In the genomic region with DNA sequence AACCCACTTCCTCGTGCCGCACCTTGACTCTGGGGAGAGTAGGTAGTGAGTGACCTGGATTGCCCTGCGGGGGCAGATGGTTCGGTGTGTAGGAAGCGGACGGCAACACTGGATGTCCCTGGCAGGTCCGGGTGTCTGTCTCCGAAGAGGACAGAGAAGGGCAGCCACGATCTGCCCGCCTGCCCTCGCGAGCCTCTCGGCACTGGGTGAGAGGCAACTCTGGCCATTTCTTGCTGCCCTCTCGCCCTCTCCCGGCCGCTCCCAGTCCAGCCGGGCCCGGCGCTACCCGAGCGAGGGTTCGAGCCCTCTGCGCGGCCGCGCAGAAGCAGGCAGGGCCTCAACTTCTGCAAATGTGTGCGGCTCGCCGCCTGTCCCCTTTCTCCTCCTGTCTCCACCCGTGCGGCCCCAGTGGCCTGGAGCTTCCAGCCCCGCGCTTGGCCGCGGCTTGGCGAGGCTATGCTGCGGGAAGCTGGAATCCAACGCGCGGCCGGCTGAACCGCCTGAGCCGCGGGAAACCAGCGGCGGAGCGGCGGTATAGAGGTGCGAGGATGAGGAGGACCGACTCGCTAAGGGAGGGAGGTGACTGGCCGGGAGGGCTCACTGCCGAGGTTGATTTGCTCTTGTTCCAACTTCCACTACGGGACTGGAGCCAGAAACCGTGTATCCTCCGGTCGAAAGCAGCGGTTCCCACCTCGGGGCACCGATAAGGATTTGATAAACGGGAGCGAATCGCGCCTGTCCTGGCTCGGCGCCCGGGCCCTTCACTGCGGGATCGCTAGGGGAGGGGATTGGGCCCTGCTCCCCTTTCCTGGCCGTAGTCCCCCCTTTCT, we compare ENCODE assay signal across 9 cellular contexts. TPM values are rescaled to one million over a fixed set of nuclear protein-coding genes. Genes with fewer than 3 reads are reported as not detected.
DNase-seq lines count a peak whose midpoint lies in the region; ATAC-seq, FAIRE-seq and TF ChIP-seq lines count a peak whose summit lies in the region.
"Had no signal": no experiment of that assay in that cellular context is flagged by ENCODE, and none has a peak within 500 bp of the region (broad histone marks: within the 10 kb centered on the region; RNA-seq: fewer than 3 reads in every experiment).

No MANE protein-coding gene starts in this region.

- DNase-seq in NCI-H748 (lab: John Stamatoyannopoulos, UW; ENCODE audit: unreplicated experiment) (peak; percentile 53), NCI-H748 treated with DMSO at 0.1 percent for 48 hours (lab: John Stamatoyannopoulos, UW) (no peak), PC-9 (peak; percentile 55 to 65), astrocyte (ENCODE audit: low read depth) (peak; percentile 36), right cardiac atrium (peak; percentile 83 to 93 (median 92)), SKM-1 treated with dmso at 0.1 percent for 144 hours (lab: John Stamatoyannopoulos, UW; ENCODE audit: unreplicated experiment) (no peak)

- H3K27ac ChIP-seq in PC-9 (peak overlapping the region; percentile 87), astrocyte (ENCODE audit: low read depth, low read length) (no peak overlapping the region), right cardiac atrium (ENCODE audit: low read length) (peak overlapping the region; percentile 83), rectal smooth muscle tissue (ENCODE audit: low read depth, low read length) (peak overlapping the region; percentile 65)

- H3K4me2 ChIP-seq in PC-9 (peak overlapping the region; percentile 77), astrocyte (ENCODE audit: low read length) (peak overlapping the region; percentile 86)

- CTCF ChIA-PET in PC-9 (lab: Charles Lee): interaction anchor here (0.5 to 1.3 kb wide), 4 partner anchors 9 to 305 kb away, joined by 3 to 24 read pairs (median 12); no protein-coding TSS in a partner anchor

- H3K27me3 ChIP-seq in PC-9 (ENCODE audit: insufficient read depth, low read depth) (no peaks in the 10 kb centered on the region), astrocyte (ENCODE audit: insufficient read depth, low read length) (peaks cover 65% of the 10 kb centered on the region), right cardiac atrium (ENCODE audit: control insufficient read depth, insufficient read depth) (no peaks in the 10 kb centered on the region), rectal smooth muscle tissue (ENCODE audit: control insufficient read depth, insufficient read depth, low read length) (no peaks in the 10 kb centered on the region)

- H3K9me3 ChIP-seq in PC-9 (ENCODE audit: insufficient read depth, low read depth) (no peaks in the 10 kb centered on the region), astrocyte (ENCODE audit: insufficient read depth, low read depth, low read length) (no peaks in the 10 kb centered on the region), right cardiac atrium (ENCODE audit: control insufficient read depth, low read length) (no peaks in the 10 kb centered on the region)

- peak overlapping the region; percentile 89 for H3K4me3 Mint-ChIP-seq in astrocyte (ENCODE audit: unreplicated experiment)

- BruUV-seq in PC-9 (replicated peaks; lab: Mats Ljungman, UMichigan): no TSS peak

- H4K20me1 ChIP-seq in PC-9 (ENCODE audit: insufficient read depth) (peaks cover 20% of the 10 kb centered on the region), astrocyte (ENCODE audit: insufficient read depth, low read length) (peaks cover 4% of the 10 kb centered on the region)

- H3K4me1 ChIP-seq in PC-9 (replicated peaks; ENCODE audit: insufficient read depth) (peaks cover 51% of the 10 kb centered on the region), astrocyte (ENCODE audit: insufficient read depth, low read length) (peaks cover 32% of the 10 kb centered on the region), right cardiac atrium (ENCODE audit: control insufficient read depth, insufficient read depth, low read length) (peaks cover 9% of the 10 kb centered on the region), rectal smooth muscle tissue (ENCODE audit: control insufficient read depth, insufficient read depth, low read length) (no peaks in the 10 kb centered on the region)

- H3K36me3 ChIP-seq in PC-9 (ENCODE audit: low read depth) (no peaks in the 10 kb centered on the region), astrocyte (ENCODE audit: insufficient read depth, low read length) (no peaks in the 10 kb centered on the region), rectal smooth muscle tissue (ENCODE audit: control insufficient read depth, insufficient read depth, low read length) (no peaks in the 10 kb centered on the region)

- TF ChIP-seq CTCF in PC-9 (conservative IDR thresholded peaks at IDR 0.05) (peak; percentile 48; the same call in 1 of the 2 replicates), astrocyte (IDR thresholded peaks at IDR 0.05; ENCODE audit: insufficient read depth, low read depth, low read length) (no peak)

- peaks cover 61% of the 10 kb centered on the region for H3K79me2 ChIP-seq in PC-9 (ENCODE audit: low read depth)
- H3K79me2 ChIP-seq in astrocyte (ENCODE audit: insufficient read depth, low read length): no peaks in the 10 kb centered on the region

- no peaks in the 10 kb centered on the region for H3K36me3 Mint-ChIP-seq in astrocyte (ENCODE audit: low read depth, unreplicated experiment)

- H3K9ac ChIP-seq in astrocyte (ENCODE audit: low read length) (peak overlapping the region; percentile 70), rectal smooth muscle tissue (ENCODE audit: low read length) (peak overlapping the region; percentile 49)

- under 1% methylated on average over 70 of the region's 70 CpGs for WGBS in right cardiac atrium

- peaks cover 69% of the 10 kb centered on the region for H3K27me3 Mint-ChIP-seq in astrocyte (ENCODE audit: low read depth, unreplicated experiment)

- FAIRE-seq in astrocyte (lab: Jason Lieb, UNC): no peak
- FAIRE-seq: endometrium had no signal

- H2AFZ ChIP-seq in PC-9 (peak overlapping the region; percentile 74), astrocyte (ENCODE audit: low read depth, low read length) (peak overlapping the region; percentile 66)

- peaks cover 31% of the 10 kb centered on the region; the same call in 1 of the 2 replicates for H3F3A ChIP-seq in PC-9 (ENCODE audit: insufficient read depth, low read depth)

- H3K27ac Mint-ChIP-seq in astrocyte (ENCODE audit: unreplicated experiment): peak overlapping the region; percentile 69

- intact Hi-C loops in PC-9 (cut with micrococcal nuclease; ENCODE audit: unreplicated experiment): loop anchor here (1.0 to 10.0 kb wide), 7 partner anchors 17 to 306 kb away; no protein-coding TSS in a partner anchor
- intact Hi-C loops in right cardiac atrium (cut with DNase I): loop anchor here in 3 of 4 donors (2.0 to 10.0 kb wide), 5 partner anchors 39 to 236 kb away; no protein-coding TSS in a partner anchor

- H3K4me3 ChIP-seq in PC-9: peak overlapping the region; percentile 80
- peak overlapping the region; percentile 67 for H3K4me3 ChIP-seq in astrocyte (ENCODE audit: insufficient read depth, low read depth, low read length)
- peak overlapping the region; percentile 93 for H3K4me3 ChIP-seq in right cardiac atrium (ENCODE audit: low read length)
- H3K4me3 ChIP-seq in rectal smooth muscle tissue (ENCODE audit: low read length): peak overlapping the region; percentile 90

- peaks cover 1% of the 10 kb centered on the region for H3K9me3 Mint-ChIP-seq in astrocyte (ENCODE audit: unreplicated experiment)

- POLR2A ChIA-PET in PC-9 (lab: Charles Lee; ENCODE audit: unreplicated experiment): no interaction called here

- peaks cover 3% of the 10 kb centered on the region for H3K4me1 Mint-ChIP-seq in astrocyte (ENCODE audit: low read depth, unreplicated experiment)

- H3K9me2 ChIP-seq in PC-9 (ENCODE audit: insufficient read depth): no peaks in the 10 kb centered on the region

- ATAC-seq in right cardiac atrium (peak; percentile 42 to 58), GM19463 (IDR thresholded peaks at IDR 0.05; ENCODE audit: unreplicated experiment) (no peak)

RNA-seq across cellular contexts. Expression of a gene that starts 1.5 kb away (rescaled TPM):
- total RNA-seq in PC-9 (2021) (127 and 163 TPM in 2 replicates), astrocyte (42.8 and 42.9 TPM in 2 replicates), right cardiac atrium (100 to 1,000 TPM; 210 to 340 (median 268) TPM)
- 149 TPM for polyA plus RNA-seq in right cardiac atrium

Comparison
In these comparisons a context has a peak if more than half of its experiments do, and no peak if none do; other contexts are left out.
1. DNase-seq: peak in NCI-H748 (single experiment), PC-9 (2 of 2), astrocyte (single experiment) and right cardiac atrium (3 of 3); none in NCI-H748 treated with DMSO at 0.1 percent for 48 hours (single experiment) and SKM-1 treated with dmso at 0.1 percent for 144 hours (single experiment).
2. Peak in every context shown above with its lines, with median percentiles within 50 percentile points of each other: H3K4me3 ChIP-seq.